11 cellular contexts compared by ENCODE assay signal in genomic region chr9:68951879-68952659, GRCh38.
DNase-seq lines count a peak whose midpoint lies in the region; ATAC-seq and TF ChIP-seq lines count a peak whose summit lies in the region.
"Had no signal": no experiment of that assay in that cellular context is flagged by ENCODE, and none has a peak within 500 bp of the region (broad histone marks: within the 10 kb centered on the region; RNA-seq: fewer than 3 reads in every experiment).

No MANE protein-coding gene starts in this region.

- no peaks in the 10 kb centered on the region for H3F3A ChIP-seq in PC-9 (ENCODE audit: insufficient read depth, low read depth)

- no peak overlapping the region for H3K4me3 ChIP-seq in esophagus muscularis mucosa
- no peak overlapping the region for H3K4me3 ChIP-seq in PC-9
- H3K4me3 ChIP-seq: uterus had no signal

- no peak for TF ChIP-seq EP300 in esophagus muscularis mucosa (IDR thresholded peaks at IDR 0.05)

- H3K4me3 Mint-ChIP-seq in activated CD8-positive, alpha-beta memory T cell treated with anti-CD3 and anti-CD28 coated beads, Interleukin-2, amount 10 ng/mL, durations not matched to agents 7 days and 5 days, result peak overlapping the region; percentile 13
- no peak overlapping the region for H3K4me3 Mint-ChIP-seq in natural killer cell

- peaks cover 55% of the 10 kb centered on the region for H3K4me1 Mint-ChIP-seq in activated CD8-positive, alpha-beta memory T cell treated with anti-CD3 and anti-CD28 coated beads, Interleukin-2, amount 10 ng/mL, durations not matched to agents 7 days and 5 days
- peaks cover 4% of the 10 kb centered on the region in 2 donors for H3K4me1 Mint-ChIP-seq in natural killer cell

- H3K27ac ChIP-seq in esophagus muscularis mucosa (replicated peaks in 1 of 4) (no peak overlapping the region), PC-9 (no peak overlapping the region)
- H3K27ac ChIP-seq: uterus had no signal

- H3K27ac Mint-ChIP-seq in activated CD8-positive, alpha-beta memory T cell treated with anti-CD3 and anti-CD28 coated beads, Interleukin-2, amount 10 ng/mL, durations not matched to agents 7 days and 5 days, result peak overlapping the region; percentile 48
- H3K27ac Mint-ChIP-seq in natural killer cell, result no peak overlapping the region

- H3K27me3 ChIP-seq in esophagus muscularis mucosa (no peaks in the 10 kb centered on the region), PC-9 (ENCODE audit: insufficient read depth, low read depth) (peaks cover 59% of the 10 kb centered on the region)
- H3K27me3 ChIP-seq: uterus had no signal

- POLR2A ChIA-PET in PC-9 (lab: Charles Lee; ENCODE audit: unreplicated experiment), result no interaction called here

- no peak for DNase-seq in activated CD8-positive, alpha-beta memory T cell treated with anti-CD3 and anti-CD28 coated beads, Interleukin-2, amount 10 ng/mL, durations not matched to agents 7 days and 5 days
- no peak for DNase-seq in activated CD8-positive, alpha-beta memory T cell treated with anti-CD3 and anti-CD28 coated beads, Interleukin-2, amount 50 U/mL, for 4 hours
- DNase-seq in Kasumi-1 (lab: John Stamatoyannopoulos, UW) (peak; percentile 52 to 53), pons (ENCODE audit: low spot score) (peak; percentile 88), natural killer cell (no peak), esophagus muscularis mucosa (ENCODE audit: extremely low spot score) (no peak), PC-9 (no peak)
- DNase-seq: ACHN, NCI-H446, uterus had no signal

- WGBS in esophagus muscularis mucosa, result 80% methylated on average over 8 of the region's 8 CpGs

- no peak overlapping the region for H2AFZ ChIP-seq in PC-9

- H3K27me3 Mint-ChIP-seq in activated CD8-positive, alpha-beta memory T cell treated with anti-CD3 and anti-CD28 coated beads, Interleukin-2, amount 10 ng/mL, durations not matched to agents 7 days and 5 days, result peaks cover 7% of the 10 kb centered on the region
- H3K27me3 Mint-ChIP-seq in natural killer cell (ENCODE audit: low read depth in 2 of 2), result peaks cover 6 to 15% of the 10 kb centered on the region in 2 donors

- H3K4me1 ChIP-seq in esophagus muscularis mucosa, result no peaks in the 10 kb centered on the region
- H3K4me1 ChIP-seq in PC-9 (replicated peaks; ENCODE audit: insufficient read depth), result no peaks in the 10 kb centered on the region
- H3K4me1 ChIP-seq: uterus had no signal

- intact Hi-C loops in natural killer cell (cut with micrococcal nuclease), result no loop called here
- intact Hi-C loops in esophagus muscularis mucosa (cut with DNase I), result no loop called here
- intact Hi-C loops in PC-9 (cut with micrococcal nuclease; ENCODE audit: unreplicated experiment), result no loop called here

- no peaks in the 10 kb centered on the region for H3K79me2 ChIP-seq in PC-9 (ENCODE audit: low read depth)

- H3K9me3 ChIP-seq in esophagus muscularis mucosa (no peaks in the 10 kb centered on the region), PC-9 (ENCODE audit: insufficient read depth, low read depth) (no peaks in the 10 kb centered on the region)
- H3K9me3 ChIP-seq: uterus had no signal

- H3K36me3 ChIP-seq in esophagus muscularis mucosa (peaks cover 0 to 21% (median 0%) of the 10 kb centered on the region in 4 donors), PC-9 (ENCODE audit: low read depth) (no peaks in the 10 kb centered on the region)
- H3K36me3 ChIP-seq: uterus had no signal

- H3K9me3 Mint-ChIP-seq in activated CD8-positive, alpha-beta memory T cell treated with anti-CD3 and anti-CD28 coated beads, Interleukin-2, amount 10 ng/mL, durations not matched to agents 7 days and 5 days (ENCODE audit: low read depth), result no peaks in the 10 kb centered on the region
- no peaks in the 10 kb centered on the region for H3K9me3 Mint-ChIP-seq in natural killer cell

- CTCF ChIA-PET in activated CD8-positive, alpha-beta memory T cell treated with anti-CD3 and anti-CD28 coated beads, Interleukin-2, amount 10 ng/mL, durations not matched to agents 7 days and 5 days (lab: Charles Lee), result interaction anchor here (1.3 kb wide), 1 partner anchor 47 kb away, joined by 5 read pairs; no protein-coding TSS in a partner anchor
- CTCF ChIA-PET in PC-9 (lab: Charles Lee), result no interaction called here

- TF ChIP-seq CTCF in natural killer cell (IDR thresholded peaks at IDR 0.05) (no peak), esophagus muscularis mucosa (IDR thresholded peaks at IDR 0.05) (no peak), PC-9 (conservative IDR thresholded peaks at IDR 0.05) (no peak)

- BruUV-seq in PC-9 (replicated peaks; lab: Mats Ljungman, UMichigan), result no TSS peak

- peaks cover 11% of the 10 kb centered on the region for H3K36me3 Mint-ChIP-seq in activated CD8-positive, alpha-beta memory T cell treated with anti-CD3 and anti-CD28 coated beads, Interleukin-2, amount 10 ng/mL, durations not matched to agents 7 days and 5 days
- H3K36me3 Mint-ChIP-seq in natural killer cell, result no peaks in the 10 kb centered on the region

- no peak for TF ChIP-seq POLR2A in esophagus muscularis mucosa (IDR thresholded peaks at IDR 0.05; ENCODE audit: low read depth)

- no peaks in the 10 kb centered on the region for H3K9me2 ChIP-seq in PC-9 (ENCODE audit: insufficient read depth)

- H3K4me2 ChIP-seq in PC-9, result no peak overlapping the region

- no peaks in the 10 kb centered on the region for H4K20me1 ChIP-seq in PC-9 (ENCODE audit: insufficient read depth)

- ATAC-seq in activated CD8-positive, alpha-beta memory T cell treated with anti-CD3 and anti-CD28 coated beads, Interleukin-2, amount 10 ng/mL, durations not matched to agents 7 days and 5 days, result peak; percentile 40
- ATAC-seq in HG02588 (IDR thresholded peaks at IDR 0.05; ENCODE audit: unreplicated experiment), result peak; percentile 63
- ATAC-seq in natural killer cell, result no peak

Comparison
In these comparisons a context has a peak if more than half of its experiments do, and no peak if none do; other contexts are left out.
1. ATAC-seq: peak in activated CD8-positive, alpha-beta memory T cell treated with anti-CD3 and anti-CD28 coated beads, Interleukin-2, amount 10 ng/mL, durations not matched to agents 7 days and 5 days (single experiment) and HG02588 (single experiment); none in natural killer cell (0 of 3).
2. DNase-seq: peak in Kasumi-1 (2 of 2) and pons (single experiment); none in activated CD8-positive, alpha-beta memory T cell treated with anti-CD3 and anti-CD28 coated beads, Interleukin-2, amount 10 ng/mL, durations not matched to agents 7 days and 5 days (single experiment), activated CD8-positive, alpha-beta memory T cell treated with anti-CD3 and anti-CD28 coated beads, Interleukin-2, amount 50 U/mL, for 4 hours (single experiment), natural killer cell (single experiment), esophagus muscularis mucosa (single experiment) and PC-9 (0 of 2).